In the genomic region with DNA sequence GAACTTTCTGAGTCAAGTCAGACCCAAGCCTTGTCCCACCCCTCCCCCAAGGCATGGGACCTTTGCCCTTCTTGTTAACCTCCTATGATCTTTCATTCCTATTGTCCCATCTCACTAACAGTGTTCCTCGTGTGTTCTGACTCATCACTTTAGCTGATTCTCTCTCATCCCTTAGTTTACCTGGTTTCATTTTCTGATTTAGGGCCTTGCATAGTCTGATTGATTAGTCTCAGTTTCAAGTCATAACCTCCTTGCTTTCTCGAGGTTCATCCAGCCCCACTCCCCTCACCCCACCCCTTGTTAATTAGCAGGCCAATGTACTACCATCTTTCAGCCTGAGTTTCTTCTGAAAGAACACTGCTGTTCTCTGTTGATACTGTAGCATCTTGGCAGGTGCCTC, we compare ENCODE assay signal across 1 cellular context.
A peak's percentile ranks its signal among the peaks of the same experiment; 100 is the strongest.
TF ChIP-seq lines count a peak whose summit lies in the region.

No MANE protein-coding gene starts in this region.

TF ChIP-seq in GM12878, 131 proteins besides CTCF, POLR2A, EP300 and RAD21 (continued from another document):
- TF ChIP-seq, protein P1, sequence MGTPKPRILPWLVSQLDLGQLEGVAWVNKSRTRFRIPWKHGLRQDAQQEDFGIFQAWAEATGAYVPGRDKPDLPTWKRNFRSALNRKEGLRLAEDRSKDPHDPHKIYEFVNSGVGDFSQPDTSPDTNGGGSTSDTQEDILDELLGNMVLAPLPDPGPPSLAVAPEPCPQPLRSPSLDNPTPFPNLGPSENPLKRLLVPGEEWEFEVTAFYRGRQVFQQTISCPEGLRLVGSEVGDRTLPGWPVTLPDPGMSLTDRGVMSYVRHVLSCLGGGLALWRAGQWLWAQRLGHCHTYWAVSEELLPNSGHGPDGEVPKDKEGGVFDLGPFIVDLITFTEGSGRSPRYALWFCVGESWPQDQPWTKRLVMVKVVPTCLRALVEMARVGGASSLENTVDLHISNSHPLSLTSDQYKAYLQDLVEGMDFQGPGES (IDR thresholded peaks at IDR 0.05) = no peak
- TF ChIP-seq IRF4 (IDR thresholded peaks at IDR 0.05; ENCODE audit: low read depth, low read length) = peak; percentile 56; the same call in 1 of the 2 replicates
- no peak for TF ChIP-seq CHD4 (IDR thresholded peaks at IDR 0.05)
- no peak for TF ChIP-seq RBBP5 (conservative IDR thresholded peaks at IDR 0.05)
- TF ChIP-seq RFX5 (IDR thresholded peaks at IDR 0.05; ENCODE audit: low read depth, low read length) = no peak
- TF ChIP-seq JUNB (IDR thresholded peaks at IDR 0.05) = peak; percentile 55
- TF ChIP-seq TCF7 (IDR thresholded peaks at IDR 0.05; ENCODE audit: borderline replicate concordance) = no peak
- no peak for TF ChIP-seq ZNF24 (IDR thresholded peaks at IDR 0.05)
- TF ChIP-seq, protein P2, sequence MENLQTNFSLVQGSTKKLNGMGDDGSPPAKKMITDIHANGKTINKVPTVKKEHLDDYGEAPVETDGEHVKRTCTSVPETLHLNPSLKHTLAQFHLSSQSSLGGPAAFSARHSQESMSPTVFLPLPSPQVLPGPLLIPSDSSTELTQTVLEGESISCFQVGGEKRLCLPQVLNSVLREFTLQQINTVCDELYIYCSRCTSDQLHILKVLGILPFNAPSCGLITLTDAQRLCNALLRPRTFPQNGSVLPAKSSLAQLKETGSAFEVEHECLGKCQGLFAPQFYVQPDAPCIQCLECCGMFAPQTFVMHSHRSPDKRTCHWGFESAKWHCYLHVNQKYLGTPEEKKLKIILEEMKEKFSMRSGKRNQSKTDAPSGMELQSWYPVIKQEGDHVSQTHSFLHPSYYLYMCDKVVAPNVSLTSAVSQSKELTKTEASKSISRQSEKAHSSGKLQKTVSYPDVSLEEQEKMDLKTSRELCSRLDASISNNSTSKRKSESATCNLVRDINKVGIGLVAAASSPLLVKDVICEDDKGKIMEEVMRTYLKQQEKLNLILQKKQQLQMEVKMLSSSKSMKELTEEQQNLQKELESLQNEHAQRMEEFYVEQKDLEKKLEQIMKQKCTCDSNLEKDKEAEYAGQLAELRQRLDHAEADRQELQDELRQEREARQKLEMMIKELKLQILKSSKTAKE (IDR thresholded peaks at IDR 0.05; ENCODE audit: low read depth, poor library complexity, severe bottlenecking) = no peak
- TF ChIP-seq, protein P3, sequence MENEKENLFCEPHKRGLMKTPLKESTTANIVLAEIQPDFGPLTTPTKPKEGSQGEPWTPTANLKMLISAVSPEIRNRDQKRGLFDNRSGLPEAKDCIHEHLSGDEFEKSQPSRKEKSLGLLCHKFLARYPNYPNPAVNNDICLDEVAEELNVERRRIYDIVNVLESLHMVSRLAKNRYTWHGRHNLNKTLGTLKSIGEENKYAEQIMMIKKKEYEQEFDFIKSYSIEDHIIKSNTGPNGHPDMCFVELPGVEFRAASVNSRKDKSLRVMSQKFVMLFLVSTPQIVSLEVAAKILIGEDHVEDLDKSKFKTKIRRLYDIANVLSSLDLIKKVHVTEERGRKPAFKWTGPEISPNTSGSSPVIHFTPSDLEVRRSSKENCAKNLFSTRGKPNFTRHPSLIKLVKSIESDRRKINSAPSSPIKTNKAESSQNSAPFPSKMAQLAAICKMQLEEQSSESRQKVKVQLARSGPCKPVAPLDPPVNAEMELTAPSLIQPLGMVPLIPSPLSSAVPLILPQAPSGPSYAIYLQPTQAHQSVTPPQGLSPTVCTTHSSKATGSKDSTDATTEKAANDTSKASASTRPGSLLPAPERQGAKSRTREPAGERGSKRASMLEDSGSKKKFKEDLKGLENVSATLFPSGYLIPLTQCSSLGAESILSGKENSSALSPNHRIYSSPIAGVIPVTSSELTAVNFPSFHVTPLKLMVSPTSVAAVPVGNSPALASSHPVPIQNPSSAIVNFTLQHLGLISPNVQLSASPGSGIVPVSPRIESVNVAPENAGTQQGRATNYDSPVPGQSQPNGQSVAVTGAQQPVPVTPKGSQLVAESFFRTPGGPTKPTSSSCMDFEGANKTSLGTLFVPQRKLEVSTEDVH (IDR thresholded peaks at IDR 0.05; ENCODE audit: low read depth, partially characterized antibody) = no peak
- no peak for TF ChIP-seq TARDBP (IDR thresholded peaks at IDR 0.05; ENCODE audit: borderline replicate concordance)
- TF ChIP-seq, protein P4, sequence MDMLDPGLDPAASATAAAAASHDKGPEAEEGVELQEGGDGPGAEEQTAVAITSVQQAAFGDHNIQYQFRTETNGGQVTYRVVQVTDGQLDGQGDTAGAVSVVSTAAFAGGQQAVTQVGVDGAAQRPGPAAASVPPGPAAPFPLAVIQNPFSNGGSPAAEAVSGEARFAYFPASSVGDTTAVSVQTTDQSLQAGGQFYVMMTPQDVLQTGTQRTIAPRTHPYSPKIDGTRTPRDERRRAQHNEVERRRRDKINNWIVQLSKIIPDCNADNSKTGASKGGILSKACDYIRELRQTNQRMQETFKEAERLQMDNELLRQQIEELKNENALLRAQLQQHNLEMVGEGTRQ (IDR thresholded peaks at IDR 0.05; ENCODE audit: borderline replicate concordance, low read depth, low read length) = no peak
- TF ChIP-seq IKZF1 (conservative IDR thresholded peaks at IDR 0.05) = peak; percentile 78
- no peak for TF ChIP-seq POU2F2 (IDR thresholded peaks at IDR 0.05; ENCODE audit: borderline replicate concordance, low read depth, low read length)
- TF ChIP-seq, protein P5, sequence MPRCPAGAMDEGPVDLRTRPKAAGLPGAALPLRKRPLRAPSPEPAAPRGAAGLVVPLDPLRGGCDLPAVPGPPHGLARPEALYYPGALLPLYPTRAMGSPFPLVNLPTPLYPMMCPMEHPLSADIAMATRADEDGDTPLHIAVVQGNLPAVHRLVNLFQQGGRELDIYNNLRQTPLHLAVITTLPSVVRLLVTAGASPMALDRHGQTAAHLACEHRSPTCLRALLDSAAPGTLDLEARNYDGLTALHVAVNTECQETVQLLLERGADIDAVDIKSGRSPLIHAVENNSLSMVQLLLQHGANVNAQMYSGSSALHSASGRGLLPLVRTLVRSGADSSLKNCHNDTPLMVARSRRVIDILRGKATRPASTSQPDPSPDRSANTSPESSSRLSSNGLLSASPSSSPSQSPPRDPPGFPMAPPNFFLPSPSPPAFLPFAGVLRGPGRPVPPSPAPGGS (IDR thresholded peaks at IDR 0.05; ENCODE audit: borderline replicate concordance, insufficient read depth, low read depth, low read length, poor library complexity, severe bottlenecking) = no peak
- no peak for TF ChIP-seq RB1 (IDR thresholded peaks at IDR 0.05; ENCODE audit: borderline replicate concordance)
- no peak for TF ChIP-seq NRF1 (conservative IDR thresholded peaks at IDR 0.05; ENCODE audit: low read depth, low read length)
- TF ChIP-seq NFXL1 (IDR thresholded peaks at IDR 0.05; ENCODE audit: borderline replicate concordance) = no peak
- TF ChIP-seq RAD51 (IDR thresholded peaks at IDR 0.05) = no peak
- TF ChIP-seq SMARCA5 (IDR thresholded peaks at IDR 0.05) = no peak
- TF ChIP-seq, protein P6, sequence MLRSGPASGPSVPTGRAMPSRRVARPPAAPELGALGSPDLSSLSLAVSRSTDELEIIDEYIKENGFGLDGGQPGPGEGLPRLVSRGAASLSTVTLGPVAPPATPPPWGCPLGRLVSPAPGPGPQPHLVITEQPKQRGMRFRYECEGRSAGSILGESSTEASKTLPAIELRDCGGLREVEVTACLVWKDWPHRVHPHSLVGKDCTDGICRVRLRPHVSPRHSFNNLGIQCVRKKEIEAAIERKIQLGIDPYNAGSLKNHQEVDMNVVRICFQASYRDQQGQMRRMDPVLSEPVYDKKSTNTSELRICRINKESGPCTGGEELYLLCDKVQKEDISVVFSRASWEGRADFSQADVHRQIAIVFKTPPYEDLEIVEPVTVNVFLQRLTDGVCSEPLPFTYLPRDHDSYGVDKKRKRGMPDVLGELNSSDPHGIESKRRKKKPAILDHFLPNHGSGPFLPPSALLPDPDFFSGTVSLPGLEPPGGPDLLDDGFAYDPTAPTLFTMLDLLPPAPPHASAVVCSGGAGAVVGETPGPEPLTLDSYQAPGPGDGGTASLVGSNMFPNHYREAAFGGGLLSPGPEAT (IDR thresholded peaks at IDR 0.05; ENCODE audit: low read depth) = 0 out of 2 replicates have a peak, but pooled peaks have one; percentile 19
- TF ChIP-seq, protein P7, sequence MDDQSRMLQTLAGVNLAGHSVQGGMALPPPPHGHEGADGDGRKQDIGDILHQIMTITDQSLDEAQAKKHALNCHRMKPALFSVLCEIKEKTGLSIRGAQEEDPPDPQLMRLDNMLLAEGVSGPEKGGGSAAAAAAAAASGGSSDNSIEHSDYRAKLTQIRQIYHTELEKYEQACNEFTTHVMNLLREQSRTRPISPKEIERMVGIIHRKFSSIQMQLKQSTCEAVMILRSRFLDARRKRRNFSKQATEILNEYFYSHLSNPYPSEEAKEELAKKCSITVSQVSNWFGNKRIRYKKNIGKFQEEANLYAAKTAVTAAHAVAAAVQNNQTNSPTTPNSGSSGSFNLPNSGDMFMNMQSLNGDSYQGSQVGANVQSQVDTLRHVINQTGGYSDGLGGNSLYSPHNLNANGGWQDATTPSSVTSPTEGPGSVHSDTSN (IDR thresholded peaks at IDR 0.05; ENCODE audit: insufficient replicate concordance, low read depth, low read length) = no peak
- TF ChIP-seq GATAD2B (conservative IDR thresholded peaks at IDR 0.05; ENCODE audit: low read depth) = no peak
- peak; percentile 95 for TF ChIP-seq NR2F1 (conservative IDR thresholded peaks at IDR 0.05)
- TF ChIP-seq CHD1 (IDR thresholded peaks at IDR 0.05; ENCODE audit: low read depth, low read length) = no peak
- TF ChIP-seq SP1 (IDR thresholded peaks at IDR 0.05; ENCODE audit: low read depth, low read length) = no peak
- TF ChIP-seq IKZF2 (IDR thresholded peaks at IDR 0.05) = peak; percentile 92 to 93
- no peak for TF ChIP-seq POLR2AphosphoS5 (IDR thresholded peaks at IDR 0.05; ENCODE audit: low read length)
- TF ChIP-seq, protein P8, sequence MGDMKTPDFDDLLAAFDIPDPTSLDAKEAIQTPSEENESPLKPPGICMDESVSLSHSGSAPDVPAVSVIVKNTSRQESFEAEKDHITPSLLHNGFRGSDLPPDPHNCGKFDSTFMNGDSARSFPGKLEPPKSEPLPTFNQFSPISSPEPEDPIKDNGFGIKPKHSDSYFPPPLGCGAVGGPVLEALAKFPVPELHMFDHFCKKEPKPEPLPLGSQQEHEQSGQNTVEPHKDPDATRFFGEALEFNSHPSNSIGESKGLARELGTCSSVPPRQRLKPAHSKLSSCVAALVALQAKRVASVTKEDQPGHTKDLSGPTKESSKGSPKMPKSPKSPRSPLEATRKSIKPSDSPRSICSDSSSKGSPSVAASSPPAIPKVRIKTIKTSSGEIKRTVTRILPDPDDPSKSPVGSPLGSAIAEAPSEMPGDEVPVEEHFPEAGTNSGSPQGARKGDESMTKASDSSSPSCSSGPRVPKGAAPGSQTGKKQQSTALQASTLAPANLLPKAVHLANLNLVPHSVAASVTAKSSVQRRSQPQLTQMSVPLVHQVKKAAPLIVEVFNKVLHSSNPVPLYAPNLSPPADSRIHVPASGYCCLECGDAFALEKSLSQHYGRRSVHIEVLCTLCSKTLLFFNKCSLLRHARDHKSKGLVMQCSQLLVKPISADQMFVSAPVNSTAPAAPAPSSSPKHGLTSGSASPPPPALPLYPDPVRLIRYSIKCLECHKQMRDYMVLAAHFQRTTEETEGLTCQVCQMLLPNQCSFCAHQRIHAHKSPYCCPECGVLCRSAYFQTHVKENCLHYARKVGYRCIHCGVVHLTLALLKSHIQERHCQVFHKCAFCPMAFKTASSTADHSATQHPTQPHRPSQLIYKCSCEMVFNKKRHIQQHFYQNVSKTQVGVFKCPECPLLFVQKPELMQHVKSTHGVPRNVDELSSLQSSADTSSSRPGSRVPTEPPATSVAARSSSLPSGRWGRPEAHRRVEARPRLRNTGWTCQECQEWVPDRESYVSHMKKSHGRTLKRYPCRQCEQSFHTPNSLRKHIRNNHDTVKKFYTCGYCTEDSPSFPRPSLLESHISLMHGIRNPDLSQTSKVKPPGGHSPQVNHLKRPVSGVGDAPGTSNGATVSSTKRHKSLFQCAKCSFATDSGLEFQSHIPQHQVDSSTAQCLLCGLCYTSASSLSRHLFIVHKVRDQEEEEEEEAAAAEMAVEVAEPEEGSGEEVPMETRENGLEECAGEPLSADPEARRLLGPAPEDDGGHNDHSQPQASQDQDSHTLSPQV (IDR thresholded peaks at IDR 0.05) = no peak
- no peak for TF ChIP-seq ZBED1 (IDR thresholded peaks at IDR 0.05; ENCODE audit: borderline replicate concordance)
- TF ChIP-seq, protein P9, sequence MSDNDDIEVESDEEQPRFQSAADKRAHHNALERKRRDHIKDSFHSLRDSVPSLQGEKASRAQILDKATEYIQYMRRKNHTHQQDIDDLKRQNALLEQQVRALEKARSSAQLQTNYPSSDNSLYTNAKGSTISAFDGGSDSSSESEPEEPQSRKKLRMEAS (IDR thresholded peaks at IDR 0.05; ENCODE audit: low read depth, low read length) = no peak
- no peak for TF ChIP-seq ZSCAN29 (IDR thresholded peaks at IDR 0.05)
- TF ChIP-seq HDAC2 (IDR thresholded peaks at IDR 0.05) = no peak
- TF ChIP-seq ZNF207 (IDR thresholded peaks at IDR 0.05; ENCODE audit: borderline replicate concordance) = no peak
